Comparison of ENCODE assay signal across 8 cellular contexts in genomic region chr17:57987582-57988300, GRCh38. TPM values are rescaled to one million over a fixed set of nuclear protein-coding genes. Genes with fewer than 3 reads are reported as not detected.
DNase-seq lines count a peak whose midpoint lies in the region; ATAC-seq lines count a peak whose summit lies in the region.

Gene VEZF1, minus strand, starts transcription at chr17:57988254. Its CDS starts 143 bp downstream, at chr17:57988111.

- peaks cover 24% of the 10 kb centered on the region for H3K36me3 Mint-ChIP-seq in effector memory CD8-positive, alpha-beta T cell (ENCODE audit: insufficient read depth)

- H3K4me3 ChIP-seq in ACC112 (ENCODE audit: low read depth, low read length) (peak within 1 kb of the TSS; percentile 86), mesendoderm (ENCODE audit: low read length) (peak within 1 kb of the TSS; percentile 88)

- no peak within 1 kb of the TSS for H2BK15ac ChIP-seq in mesendoderm (replicated peaks; ENCODE audit: low read depth)

- no peak within 1 kb of the TSS for H4K5ac ChIP-seq in mesendoderm (ENCODE audit: low read length)

- H3K4me1 Mint-ChIP-seq in effector memory CD8-positive, alpha-beta T cell (ENCODE audit: low read depth in 2 of 2), result peaks cover 38 to 49% of the 10 kb centered on the region in 2 donors

- H4K8ac ChIP-seq in mesendoderm (ENCODE audit: low read depth, low read length), result peak within 1 kb of the TSS; percentile 87

- peak within 1 kb of the TSS; percentile 89 for H3K18ac ChIP-seq in mesendoderm (ENCODE audit: low read length)

- H2AK5ac ChIP-seq in mesendoderm (ENCODE audit: low read length), result no peak within 1 kb of the TSS

- WGBS in mesendoderm (ENCODE audit: extremely low coverage, insufficient coverage, low lambda C conversion rate), result no CpG with 5 or more reads among the region's 74 CpGs

- peak within 1 kb of the TSS; percentile 93 for H3K56ac ChIP-seq in mesendoderm (ENCODE audit: low read length)

- DNase-seq in NCI-H510A (lab: John Stamatoyannopoulos, UW) (peak; percentile 83), mesendoderm (peak; percentile 76)
- peak; percentile 93 for DNase-seq in activated CD8-positive, alpha-beta memory T cell treated with anti-CD3 and anti-CD28 coated beads for 24 hours
- peak; percentile 70 to 71 (median 70) for DNase-seq in effector memory CD8-positive, alpha-beta T cell
- peak; percentile 71 for DNase-seq in stimulated activated CD8-positive, alpha-beta memory T cell treated with anti-CD3 and anti-CD28 coated beads, Interleukin-12 subunit alpha, Interleukin-12 subunit beta, amount 100 ng/mL, for 4 hours (ENCODE audit: low read depth)

- peaks cover 49% of the 10 kb centered on the region for H3K79me2 ChIP-seq in ACC112 (ENCODE audit: control insufficient read depth, insufficient read depth, low read length, unreplicated experiment)
- peaks cover 36% of the 10 kb centered on the region for H3K79me2 ChIP-seq in mesendoderm (ENCODE audit: control insufficient read depth, insufficient read depth, low read length)

- H2BK5ac ChIP-seq in mesendoderm (ENCODE audit: low read length), result peak within 1 kb of the TSS; percentile 61

- peak within 1 kb of the TSS; percentile 92 to 93 for H3K4me3 Mint-ChIP-seq in effector memory CD8-positive, alpha-beta T cell

- H3K9ac ChIP-seq in mesendoderm (ENCODE audit: low read length), result peak within 1 kb of the TSS; percentile 86

- H3K27me3 ChIP-seq in ACC112 (ENCODE audit: insufficient read depth, low read length) (no peaks in the 10 kb centered on the region), mesendoderm (ENCODE audit: insufficient read depth, low read length, poor library complexity) (no peaks in the 10 kb centered on the region)

- peaks cover 42% of the 10 kb centered on the region for H3K4me1 ChIP-seq in ACC112 (ENCODE audit: control insufficient read depth, insufficient read depth, low read length, unreplicated experiment)
- H3K4me1 ChIP-seq in mesendoderm (ENCODE audit: control insufficient read depth, low read depth, low read length), result peaks cover 2% of the 10 kb centered on the region

- H3K23ac ChIP-seq in mesendoderm (ENCODE audit: low read length), result peak within 1 kb of the TSS; percentile 29

- ATAC-seq in GM18511 (IDR thresholded peaks at IDR 0.05; ENCODE audit: unreplicated experiment) (peak; percentile 68), HG03064 (IDR thresholded peaks at IDR 0.05; ENCODE audit: low read depth, unreplicated experiment) (peak; percentile 64)
- peak; percentile 76 for ATAC-seq in effector memory CD8-positive, alpha-beta T cell (replicated peaks)

- peaks cover 6% of the 10 kb centered on the region for H3K79me1 ChIP-seq in mesendoderm (ENCODE audit: low read length)

- peak within 1 kb of the TSS; percentile 64 for H2AFZ ChIP-seq in ACC112 (ENCODE audit: low read length, unreplicated experiment)

- no peaks in the 10 kb centered on the region for H3K27me3 Mint-ChIP-seq in effector memory CD8-positive, alpha-beta T cell

- peak within 1 kb of the TSS; percentile 94 to 95 for H3K27ac Mint-ChIP-seq in effector memory CD8-positive, alpha-beta T cell

- H3K36me3 ChIP-seq in ACC112 (ENCODE audit: insufficient read depth, low read length) (no peaks in the 10 kb centered on the region), mesendoderm (ENCODE audit: control insufficient read depth, insufficient read depth, low read length) (no peaks in the 10 kb centered on the region)

- H3K27ac ChIP-seq in ACC112 (ENCODE audit: low read depth, low read length) (peak within 1 kb of the TSS; percentile 90), mesendoderm (ENCODE audit: low read depth, low read length) (peak within 1 kb of the TSS; percentile 76)

- peak within 1 kb of the TSS; percentile 48 for H2BK120ac ChIP-seq in mesendoderm (ENCODE audit: low read depth, low read length)

- peak within 1 kb of the TSS; percentile 95 for H3K4ac ChIP-seq in mesendoderm (ENCODE audit: low read depth, low read length)

- H3K9me3 Mint-ChIP-seq in effector memory CD8-positive, alpha-beta T cell, result no peaks in the 10 kb centered on the region

- H3K4me2 ChIP-seq in mesendoderm (ENCODE audit: low read length), result peak within 1 kb of the TSS; percentile 66

RNA-seq across cellular contexts. Expression of gene VEZF1, which starts in this region (rescaled TPM):
- polyA plus RNA-seq in mesendoderm (2013, experiment 1 of 2), result 43.9 TPM
- polyA plus RNA-seq in mesendoderm (2013, experiment 2 of 2), result 44.0 TPM

Comparison
In these comparisons a context has a peak if more than half of its experiments do, and no peak if none do; other contexts are left out.
1. Peak in every context shown above with its lines: DNase-seq, ATAC-seq, H3K4me3 ChIP-seq and H3K27ac ChIP-seq.